8 cellular contexts compared by ENCODE assay signal in genomic region chr4:95764961-95765360, GRCh38.
"Had no signal": no experiment of that assay in that cellular context is flagged by ENCODE, and none has a peak within 500 bp of the region (broad histone marks: within the 10 kb centered on the region; RNA-seq: fewer than 3 reads in every experiment).

No MANE protein-coding gene starts in this region.

- H3K4me3 ChIP-seq: GM12878 had no signal

- DNase-seq: GDM1, GF-D8 had no signal

- ATAC-seq: GM12878 had no signal

- FAIRE-seq: G401.6, GM12878, GM12891, GM12892, GM18507, GM19239 had no signal
